Comparison of ENCODE assay signal across 13 cellular contexts in genomic region chr1:42933610-42934009, GRCh38. TPM values are rescaled to one million over a fixed set of nuclear protein-coding genes. Genes with fewer than 3 reads are reported as not detected.
A peak's percentile ranks its signal among the peaks of the same experiment; 100 is the strongest.
DNase-seq lines count a peak whose midpoint lies in the region; TF ChIP-seq lines count a peak whose summit lies in the region.
"Had no signal": no experiment of that assay in that cellular context is flagged by ENCODE, and none has a peak within 500 bp of the region (broad histone marks: within the 10 kb centered on the region; RNA-seq: fewer than 3 reads in every experiment).

No MANE protein-coding gene starts in this region.

- peak overlapping the region; percentile 79 for H3K4me3 Mint-ChIP-seq in T-helper 1 cell treated with Interleukin-12 subunit alpha and Interleukin-12 subunit beta and Interleukin-4 antibody, amounts not matched to agents 30 μg/mL and 1 μg/mL, for 36 hours
- peak overlapping the region; percentile 74 for H3K4me3 Mint-ChIP-seq in endothelial cell (ENCODE audit: unreplicated experiment)

- H3K9me3 ChIP-seq in sigmoid colon: no peaks in the 10 kb centered on the region
- H3K9me3 ChIP-seq in SJCRH30 (replicated peaks): no peaks in the 10 kb centered on the region
- H3K9me3 ChIP-seq: heart left ventricle had no signal

- TF ChIP-seq CTCF in RWPE1 (conservative IDR thresholded peaks at IDR 0.05; ENCODE audit: low read depth) (no peak), endothelial cell (IDR thresholded peaks at IDR 0.05; ENCODE audit: unreplicated experiment) (no peak), sigmoid colon (IDR thresholded peaks at IDR 0.05) (no peak)

- H3K36me3 ChIP-seq in sigmoid colon (peaks cover 0 to 21% (median 10%) of the 10 kb centered on the region in 4 donors), SJCRH30 (peaks cover 42% of the 10 kb centered on the region)

- DNase-seq in T-helper 1 cell: no peak
- DNase-seq in RWPE1 (ENCODE audit: low spot score): no peak
- no peak for DNase-seq in endothelial cell (ENCODE audit: low spot score)
- DNase-seq in sigmoid colon: peak; percentile 14
- DNase-seq in kidney glomerular epithelial cell (lab: John Stamatoyannopoulos, UW): no peak
- DNase-seq in Ammon's horn (ENCODE audit: low spot score): no peak
- no peak for DNase-seq in SJCRH30
- DNase-seq: 8988T, cortex of kidney, heart left ventricle, midbrain, NCI-H82 had no signal

- no peaks in the 10 kb centered on the region for H3K9me3 Mint-ChIP-seq in T-helper 1 cell treated with Interleukin-12 subunit alpha and Interleukin-12 subunit beta and Interleukin-4 antibody, amounts not matched to agents 30 μg/mL and 1 μg/mL, for 36 hours
- H3K9me3 Mint-ChIP-seq in endothelial cell (ENCODE audit: unreplicated experiment): no peaks in the 10 kb centered on the region

- no peaks in the 10 kb centered on the region for H3K27me3 ChIP-seq in sigmoid colon
- H3K27me3 ChIP-seq in SJCRH30: no peaks in the 10 kb centered on the region
- H3K27me3 ChIP-seq: heart left ventricle had no signal

- peaks cover 83% of the 10 kb centered on the region for H3K4me1 Mint-ChIP-seq in T-helper 1 cell treated with Interleukin-12 subunit alpha and Interleukin-12 subunit beta and Interleukin-4 antibody, amounts not matched to agents 30 μg/mL and 1 μg/mL, for 36 hours (ENCODE audit: low read depth)
- peaks cover 58% of the 10 kb centered on the region for H3K4me1 Mint-ChIP-seq in endothelial cell (ENCODE audit: unreplicated experiment)

- TF ChIP-seq POLR2A in sigmoid colon (IDR thresholded peaks at IDR 0.05): no peak

- TF ChIP-seq EP300 in sigmoid colon (IDR thresholded peaks at IDR 0.05): no peak

- H3K4me1 ChIP-seq in sigmoid colon (peaks cover 0 to 9% (median 7%) of the 10 kb centered on the region in 4 donors), SJCRH30 (peaks cover 36% of the 10 kb centered on the region)

- peak overlapping the region; percentile 95 for H3K27ac Mint-ChIP-seq in T-helper 1 cell treated with Interleukin-12 subunit alpha and Interleukin-12 subunit beta and Interleukin-4 antibody, amounts not matched to agents 30 μg/mL and 1 μg/mL, for 36 hours
- H3K27ac Mint-ChIP-seq in endothelial cell (ENCODE audit: unreplicated experiment): no peak overlapping the region

- 94 to 96% methylated on average over 5 of the region's 5 CpGs for WGBS in sigmoid colon, 2 donors

- H3K27me3 Mint-ChIP-seq in T-helper 1 cell treated with Interleukin-12 subunit alpha and Interleukin-12 subunit beta and Interleukin-4 antibody, amounts not matched to agents 30 μg/mL and 1 μg/mL, for 36 hours (ENCODE audit: low read depth): no peaks in the 10 kb centered on the region
- peaks cover 21% of the 10 kb centered on the region for H3K27me3 Mint-ChIP-seq in endothelial cell (ENCODE audit: unreplicated experiment)

- POLR2A ChIA-PET in RWPE1 (lab: Yijun Ruan, JAX; ENCODE audit: low non-redundant PET): no interaction called here

- peaks cover 58% of the 10 kb centered on the region for H3K36me3 Mint-ChIP-seq in T-helper 1 cell treated with Interleukin-12 subunit alpha and Interleukin-12 subunit beta and Interleukin-4 antibody, amounts not matched to agents 30 μg/mL and 1 μg/mL, for 36 hours (ENCODE audit: low read depth)
- peaks cover 61% of the 10 kb centered on the region for H3K36me3 Mint-ChIP-seq in endothelial cell (ENCODE audit: low read depth, unreplicated experiment)

- CTCF ChIA-PET in RWPE1 (lab: Yijun Ruan, JAX): no interaction called here

- intact Hi-C loops in sigmoid colon (cut with DNase I): no loop called here

- H3K4me3 ChIP-seq in sigmoid colon (no peak overlapping the region), SJCRH30 (no peak overlapping the region)
- H3K4me3 ChIP-seq: heart left ventricle had no signal

- H3K27ac ChIP-seq in RWPE1 (peak overlapping the region; percentile 97), sigmoid colon (no peak overlapping the region), SJCRH30 (no peak overlapping the region)

RNA-seq across cellular contexts. Expression of gene SLC2A1, which starts 25.1 kb away (rescaled TPM):
- total RNA-seq in endothelial cell (ENCODE audit: unreplicated experiment) (511 TPM), sigmoid colon (10 to 100 TPM in 3 of 4 donors, 1 to 10 TPM in 1; 7.7 to 33.5 (median 15.3) TPM)
- polyA plus RNA-seq in sigmoid colon: 10 to 100 TPM in 1 of 3 donors, 1 to 10 TPM in 2; 4.2 to 44.9 (median 8.8) TPM
- total RNA-seq in SJCRH30 (2014; rRNA removed; shearing (Covaris generic)): 64.8 and 73.2 TPM in 2 replicates
